Comparison of ENCODE assay signal across 33 cellular contexts in the genomic region with DNA sequence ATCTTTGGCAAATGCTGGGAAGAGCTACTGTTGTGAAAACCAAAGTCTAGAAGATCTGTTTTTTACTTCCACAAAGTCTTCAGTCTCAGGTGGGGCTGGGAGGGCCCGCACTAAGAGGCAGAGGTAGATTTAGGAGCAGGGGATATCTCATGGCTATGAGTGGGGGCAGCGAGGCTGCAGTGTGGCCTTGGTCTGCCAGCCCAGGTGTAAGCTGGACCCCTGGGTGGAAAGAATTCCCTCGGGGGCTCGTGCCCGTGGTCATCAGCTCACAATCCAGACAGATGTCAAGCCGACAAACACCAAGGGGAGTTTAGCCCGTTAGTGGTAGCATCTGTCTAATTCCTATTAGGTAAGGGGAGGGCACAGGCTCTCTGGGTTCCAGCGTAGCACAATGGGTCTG. TPM values are rescaled to one million over a fixed set of nuclear protein-coding genes. Genes with fewer than 3 reads are reported as not detected.
"Had no signal": no experiment of that assay in that cellular context is flagged by ENCODE, and none has a peak within 500 bp of the region (broad histone marks: within the 10 kb centered on the region; RNA-seq: fewer than 3 reads in every experiment).

No MANE protein-coding gene starts in this region.

- H3K27ac ChIP-seq: brain microvascular endothelial cell, Peyer's patch had no signal

- H3K4me3 ChIP-seq: MG63, Peyer's patch had no signal

- H3K36me3 ChIP-seq: brain microvascular endothelial cell, Peyer's patch had no signal

- H3K27me3 ChIP-seq: brain microvascular endothelial cell, MG63, Peyer's patch had no signal

- H3K4me1 ChIP-seq: Peyer's patch had no signal

- H3K9me3 ChIP-seq: MG63, Peyer's patch had no signal

- DNase-seq: activated CD4-positive, alpha-beta T cell treated with anti-CD3 and anti-CD28 coated beads, Interleukin-2, amount 10 ng/mL, durations not matched to agents 24 days and 14 days; activated CD4-positive, alpha-beta T cell treated with anti-CD3 and anti-CD28 coated beads, Interleukin-2, amount 50 U/mL, for 4 hours; activated CD8-positive, alpha-beta T cell treated with anti-CD3 and anti-CD28 coated beads for 36 hours; activated effector memory CD4-positive, alpha-beta T cell treated with anti-CD3 and anti-CD28 coated beads, Interleukin-2, amount 50 U/mL, for 16 hours; activated naive CD4-positive, alpha-beta T cell treated with Interleukin-2 at 50 U/mL for 16 hours; activated T-cell treated with anti-CD3 and anti-CD28 coated beads, Interleukin-2, amount 50 U/mL, for 1 hour; activated T-cell treated with anti-CD3 and anti-CD28 coated beads, Interleukin-2, amount 50 U/mL, for 72 hours; anterior cingulate cortex; brain microvascular endothelial cell; central memory CD4-positive, alpha-beta T cell; Kasumi-1; KG1; MG63; NCI-H1048; NCI-H1105 treated with DMSO at 0.1 percent for 48 hours; NCI-H1436; NCI-H1694; NCI-H1930; NCI-H2081 treated with DMSO at 0.1 percent for 48 hours; NCI-H345; NCI-H526 treated with DMSO at 0.1 percent for 48 hours; NK-92 treated with Interleukin-12 subunit alpha and Interleukin-12 subunit beta, amount 100 ng/mL, for 24 hours; PC-3; Peyer's patch; RPMI8226; SIG-M5; T1000 had no signal

- ATAC-seq: activated CD8-positive, alpha-beta T cell treated with anti-CD3 and anti-CD28 coated beads for 36 hours; activated T-cell treated with anti-CD3 and anti-CD28 coated beads, Interleukin-2, amount 50 U/mL, for 72 hours; activated T-helper 17 cell treated with anti-CD3 and anti-CD28 coated beads, Interleukin-2, amount 50 U/mL, for 72 hours; PC-3; Right ventricle myocardium inferior had no signal

RNA-seq across cellular contexts. Expression of a gene that starts 9.0 kb away (rescaled TPM):
- total RNA-seq: activated CD4-positive, alpha-beta T cell treated with anti-CD3 and anti-CD28 coated beads, Interleukin-2, amount 10 ng/mL, durations not matched to agents 24 days and 14 days; activated CD8-positive, alpha-beta memory T cell treated with anti-CD3 and anti-CD28 coated beads for 36 hours; activated CD8-positive, alpha-beta T cell treated with anti-CD3 and anti-CD28 coated beads for 36 hours; activated T-cell treated with anti-CD3 and anti-CD28 coated beads, Interleukin-2, amount 50 U/mL, for 72 hours; activated T-helper 17 cell treated with anti-CD3 and anti-CD28 coated beads, Interleukin-2, amount 50 U/mL, for 72 hours; NCI-H460; PC-3; T-helper 1 cell treated with Interleukin-12 subunit alpha and Interleukin-12 subunit beta and Interleukin-4 antibody, amounts not matched to agents 30 ng/mL and 1 ng/mL, for 36 hours; T-helper 2 cell treated with Interferon-gamma antibody and Interleukin-4, amounts not matched to agents 100 ng/mL and 5 ng/mL, for 36 hours had no signal
